ENCODE assay signal across 14 cellular contexts in genomic region chr3:71511037-71511436, GRCh38.
DNase-seq lines count a peak whose midpoint lies in the region; ATAC-seq and TF ChIP-seq lines count a peak whose summit lies in the region.
"Had no signal": no experiment of that assay in that cellular context is flagged by ENCODE, and none has a peak within 500 bp of the region (broad histone marks: within the 10 kb centered on the region; RNA-seq: fewer than 3 reads in every experiment).

No MANE protein-coding gene starts in this region.

- no peaks in the 10 kb centered on the region for H3K27me3 Mint-ChIP-seq in MCF 10A (ENCODE audit: insufficient read depth, unreplicated experiment)

- ATAC-seq in aorta (ENCODE audit: low FRiP score), result peak; percentile 61
- ATAC-seq: stimulated activated naive CD8-positive, alpha-beta T cell treated with anti-CD3 and anti-CD28 coated beads, Interleukin-15, Interleukin-2, amounts not matched to agents 100 U/mL and 50 U/mL, for 24 hours had no signal

- peak overlapping the region; percentile 65 for H3K27ac Mint-ChIP-seq in MCF 10A (ENCODE audit: low read depth, unreplicated experiment)
- H3K27ac Mint-ChIP-seq: activated T-helper 2 cell treated with anti-CD3 and anti-CD28 coated beads, Interferon-gamma antibody, Interleukin-2, Interleukin-4, amounts not matched to agents 10 μg/mL and 5 μg/mL and 100 μg/mL, durations not matched to agents 14 hours and 24 hours and 36 hours; T-helper 2 cell treated with Interferon-gamma antibody and Interleukin-4, amounts not matched to agents 5 μg/mL and 100 μg/mL, for 36 hours had no signal

- H3K27me3 ChIP-seq in breast epithelium, result no peaks in the 10 kb centered on the region
- no peaks in the 10 kb centered on the region for H3K27me3 ChIP-seq in adipocyte (replicated peaks; ENCODE audit: control insufficient read depth, insufficient read depth, low read length)
- H3K27me3 ChIP-seq in hepatocyte, result no peaks in the 10 kb centered on the region
- H3K27me3 ChIP-seq in aorta (ENCODE audit: control insufficient read depth in 1 of 2, insufficient read depth in 2 of 2, low read length in 1 of 2), result no peaks in the 10 kb centered on the region
- no peaks in the 10 kb centered on the region for H3K27me3 ChIP-seq in dorsolateral prefrontal cortex
- H3K27me3 ChIP-seq: BE2C had no signal

- 37% methylated on average over 3 of the region's 3 CpGs for WGBS in hepatocyte (ENCODE audit: low lambda C conversion rate, missing lambda C conversion rate)
- 1 to 5% methylated on average over 3 of the region's 3 CpGs for WGBS in aorta, 2 donors

- H3K4me2 ChIP-seq in hepatocyte, result peak overlapping the region; percentile 31

- H4K20me1 ChIP-seq in hepatocyte (ENCODE audit: insufficient read depth, poor library complexity, severe bottlenecking), result no peaks in the 10 kb centered on the region

- H3K79me2 ChIP-seq in hepatocyte, result peaks cover 72% of the 10 kb centered on the region

- no peak overlapping the region for H3K27ac ChIP-seq in breast epithelium
- peak overlapping the region; percentile 25 for H3K27ac ChIP-seq in hepatocyte
- H3K27ac ChIP-seq in aorta (ENCODE audit: low read depth in 1 of 2, low read length in 2 of 2), result peak overlapping the region in 1 of 2 donors; percentile 14
- H3K27ac ChIP-seq in dorsolateral prefrontal cortex, result no peak overlapping the region
- H3K27ac ChIP-seq: lower lobe of right lung had no signal

- H3K9me3 ChIP-seq in breast epithelium (no peaks in the 10 kb centered on the region), adipocyte (ENCODE audit: control insufficient read depth, low read length) (peaks cover 5% of the 10 kb centered on the region), hepatocyte (ENCODE audit: low read depth) (no peaks in the 10 kb centered on the region), aorta (ENCODE audit: control insufficient read depth, low read length) (no peaks in the 10 kb centered on the region)
- H3K9me3 ChIP-seq: BE2C, lower lobe of right lung had no signal

- CTCF ChIA-PET in MCF 10A (lab: Yijun Ruan, JAX), result interaction anchor here (0.7 to 1.2 kb wide), 3 partner anchors 49 to 636 kb away, joined by 3 to 4 read pairs (median 3); no protein-coding TSS in a partner anchor

- no peak overlapping the region for H3K4me3 Mint-ChIP-seq in MCF 10A (ENCODE audit: unreplicated experiment)
- H3K4me3 Mint-ChIP-seq: T-helper 2 cell treated with Interferon-gamma antibody and Interleukin-4, amounts not matched to agents 5 μg/mL and 100 μg/mL, for 36 hours had no signal

- POLR2A ChIA-PET in MCF 10A (lab: Yijun Ruan, JAX), result interaction anchor here (0.6 to 3.6 kb wide), 5 partner anchors 12 to 72 kb away, joined by 3 to 18 read pairs (median 3); partner anchors contain the start of gene FOXP1

- H3K36me3 ChIP-seq in breast epithelium, result no peaks in the 10 kb centered on the region
- H3K36me3 ChIP-seq in adipocyte (ENCODE audit: control insufficient read depth, insufficient read depth, low read length, severe bottlenecking), result no peaks in the 10 kb centered on the region
- no peaks in the 10 kb centered on the region for H3K36me3 ChIP-seq in hepatocyte (replicated peaks; ENCODE audit: insufficient read depth, low read depth)
- H3K36me3 ChIP-seq in aorta (ENCODE audit: control insufficient read depth in 1 of 2, insufficient read depth in 2 of 2, low read length in 1 of 2), result no peaks in the 10 kb centered on the region
- H3K36me3 ChIP-seq: BE2C, lower lobe of right lung had no signal

- intact Hi-C loops in MCF 10A (cut with micrococcal nuclease), result no loop called here
- intact Hi-C loops in breast epithelium (cut with DNase I; ENCODE audit: low total_unique reads), result no loop called here
- intact Hi-C loops in aorta (cut with DNase I), result loop anchor here (1.0 to 5.0 kb wide), 3 partner anchors 26 to 73 kb away; partner anchors contain the start of gene FOXP1 (in 1 of the 2)
- intact Hi-C loops in dorsolateral prefrontal cortex (cut with DNase I), result no loop called here

- no peaks in the 10 kb centered on the region for H3K9me3 Mint-ChIP-seq in MCF 10A (ENCODE audit: unreplicated experiment)
- H3K9me3 Mint-ChIP-seq: activated T-helper 2 cell treated with anti-CD3 and anti-CD28 coated beads, Interferon-gamma antibody, Interleukin-2, Interleukin-4, amounts not matched to agents 10 μg/mL and 5 μg/mL and 100 μg/mL, durations not matched to agents 14 hours and 24 hours and 36 hours; T-helper 2 cell treated with Interferon-gamma antibody and Interleukin-4, amounts not matched to agents 5 μg/mL and 100 μg/mL, for 36 hours had no signal

- no peak for TF ChIP-seq POLR2A in breast epithelium (IDR thresholded peaks at IDR 0.05)

- H3K36me3 Mint-ChIP-seq in MCF 10A (ENCODE audit: insufficient read depth, unreplicated experiment), result peaks cover 8% of the 10 kb centered on the region

- H3K4me1 ChIP-seq in breast epithelium (no peaks in the 10 kb centered on the region), adipocyte (ENCODE audit: control insufficient read depth, insufficient read depth, low read length) (no peaks in the 10 kb centered on the region), hepatocyte (ENCODE audit: insufficient read depth) (peaks cover 28% of the 10 kb centered on the region), aorta (ENCODE audit: control insufficient read depth in 1 of 2, insufficient read depth in 2 of 2, low read length in 2 of 2) (peaks cover 4 to 5% of the 10 kb centered on the region in 2 donors)
- H3K4me1 ChIP-seq: BE2C had no signal

- no peak overlapping the region for H3K9ac ChIP-seq in adipocyte (ENCODE audit: low read length)

- H2AFZ ChIP-seq in hepatocyte, result no peak overlapping the region

- H3K9me2 ChIP-seq in hepatocyte (replicated peaks; ENCODE audit: insufficient read depth), result no peaks in the 10 kb centered on the region

- H3K4me3 ChIP-seq in breast epithelium (no peak overlapping the region), adipocyte (ENCODE audit: low read length) (no peak overlapping the region), hepatocyte (no peak overlapping the region), aorta (ENCODE audit: low read length in 2 of 2) (no peak overlapping the region), dorsolateral prefrontal cortex (no peak overlapping the region)
- H3K4me3 ChIP-seq: lower lobe of right lung had no signal

- TF ChIP-seq CTCF in MCF 10A (IDR thresholded peaks at IDR 0.05; ENCODE audit: unreplicated experiment) (no peak), breast epithelium (IDR thresholded peaks at IDR 0.05) (no peak), hepatocyte (IDR thresholded peaks at IDR 0.05; ENCODE audit: poor library complexity) (no peak), dorsolateral prefrontal cortex (IDR thresholded peaks at IDR 0.05 in 54 of 56, conservative IDR thresholded peaks at IDR 0.05 in 2 of 56; ENCODE audit: low read depth in 1 of 56, partially characterized antibody in 56 of 56) (no peak)

- no TSS peak for BruUV-seq in MCF 10A (replicated peaks; lab: Mats Ljungman, UMichigan)

- peaks cover 23% of the 10 kb centered on the region for H3K4me1 Mint-ChIP-seq in MCF 10A (ENCODE audit: insufficient read depth, unreplicated experiment)

- DNase-seq in MCF 10A (ENCODE audit: unreplicated experiment) (no peak), breast epithelium (ENCODE audit: low spot score in 2 of 2) (no peak), adipocyte (ENCODE audit: low read depth) (peak; percentile 83), hepatocyte (ENCODE audit: low spot score) (peak; percentile 42), aorta (peak; percentile 66 to 79), dorsolateral prefrontal cortex (no peak), NCI-H1092 (lab: John Stamatoyannopoulos, UW) (no peak)
- DNase-seq in activated naive CD4-positive, alpha-beta T cell (lab: John Stamatoyannopoulos, UW), result no peak
- DNase-seq: BE2C; lower lobe of right lung; NCI-H524 treated with DMSO at 0.1 percent for 48 hours; stimulated activated naive CD8-positive, alpha-beta T cell treated with anti-CD3 and anti-CD28 coated beads, Interleukin-15, Interleukin-2, amounts not matched to agents 100 U/mL and 50 U/mL, for 24 hours had no signal

Comparison
In these comparisons a context has a peak if more than half of its experiments do, and no peak if none do; other contexts are left out.
1. DNase-seq: peak in adipocyte (single experiment), hepatocyte (single experiment) and aorta (2 of 2); none in MCF 10A (single experiment), breast epithelium (0 of 2), dorsolateral prefrontal cortex (0 of 10), NCI-H1092 (single experiment) and activated naive CD4-positive, alpha-beta T cell (0 of 4).
2. intact Hi-C loops: an anchor here in aorta (1.0 to 5.0 kb wide); none called in MCF 10A, breast epithelium and dorsolateral prefrontal cortex.